In the genomic region with DNA sequence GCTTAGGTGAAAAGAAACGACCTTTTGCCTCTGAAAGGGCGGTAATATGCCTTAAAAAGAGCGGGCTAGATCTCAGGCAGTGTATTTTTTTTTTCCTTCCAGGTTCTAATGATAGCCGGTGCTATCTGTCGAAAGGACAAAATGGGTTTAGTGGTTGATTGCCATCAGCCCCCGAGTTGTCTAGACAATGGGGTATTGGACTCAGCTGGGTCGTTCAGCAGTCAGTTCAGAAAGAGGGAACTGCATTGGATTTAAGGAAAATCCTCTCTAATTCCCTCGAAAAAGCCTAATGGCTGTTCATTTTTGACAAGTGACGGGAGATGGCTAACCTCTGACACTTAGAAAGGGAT, we compare ENCODE assay signal across 8 cellular contexts. TPM values are rescaled to one million over a fixed set of nuclear protein-coding genes. Genes with fewer than 3 reads are reported as not detected.
DNase-seq lines count a peak whose midpoint lies in the region; TF ChIP-seq lines count a peak whose summit lies in the region.

No MANE protein-coding gene starts in this region.

- no peaks in the 10 kb centered on the region for H3K9me3 ChIP-seq in WERI-Rb-1 (ENCODE audit: severe bottlenecking)

- peak overlapping the region; percentile 89 for H3K27ac Mint-ChIP-seq in glutamatergic neuron (ENCODE audit: unreplicated experiment)

- TF ChIP-seq CTCF in WERI-Rb-1 (IDR thresholded peaks at IDR 0.05; ENCODE audit: low read depth, low read length) (no peak), glutamatergic neuron (IDR thresholded peaks at IDR 0.05; ENCODE audit: partially characterized antibody, unreplicated experiment) (no peak)

- peaks cover 8% of the 10 kb centered on the region for H3K9me3 Mint-ChIP-seq in glutamatergic neuron (ENCODE audit: unreplicated experiment)

- no peaks in the 10 kb centered on the region for H3K27me3 Mint-ChIP-seq in glutamatergic neuron (ENCODE audit: unreplicated experiment)

- H3K36me3 Mint-ChIP-seq in glutamatergic neuron (ENCODE audit: unreplicated experiment): no peaks in the 10 kb centered on the region

- H3K36me3 ChIP-seq in H7 (replicated peaks; ENCODE audit: control insufficient read depth, insufficient read depth, low read length) (peaks cover 8% of the 10 kb centered on the region), WERI-Rb-1 (peaks cover 35% of the 10 kb centered on the region)

- H3K4me3 ChIP-seq in H7 (ENCODE audit: insufficient read depth, low read depth, low read length) (peak overlapping the region; percentile 74), WERI-Rb-1 (ENCODE audit: low read depth, low read length) (peak overlapping the region; percentile 99), skin epidermis (peak overlapping the region; percentile 52 to 82 (median 75))

- H3K27me3 ChIP-seq in H7 (ENCODE audit: control insufficient read depth, insufficient read depth, low read length) (no peaks in the 10 kb centered on the region), WERI-Rb-1 (ENCODE audit: insufficient read depth, low read depth, severe bottlenecking) (no peaks in the 10 kb centered on the region)

- H3K27ac ChIP-seq in WERI-Rb-1 (peak overlapping the region; percentile 84), skin epidermis (peak overlapping the region; percentile 45 to 98 (median 91))

- H3K4me3 Mint-ChIP-seq in glutamatergic neuron (ENCODE audit: unreplicated experiment): peak overlapping the region; percentile 94

- no peak for DNase-seq in H7
- no peak for DNase-seq in WERI-Rb-1
- no peak for DNase-seq in glutamatergic neuron
- no peak for DNase-seq in stimulated activated naive CD4-positive, alpha-beta T cell (lab: John Stamatoyannopoulos, UW)
- no peak for DNase-seq in glomerular visceral epithelial cell (ENCODE audit: extremely low spot score)
- DNase-seq in DMS53 (lab: John Stamatoyannopoulos, UW): no peak
- DNase-seq in NCI-H69 (lab: John Stamatoyannopoulos, UW): no peak

- peaks cover 9% of the 10 kb centered on the region for H3K4me1 Mint-ChIP-seq in glutamatergic neuron (ENCODE audit: low read depth, unreplicated experiment)

RNA-seq across cellular contexts. Expression of a gene that starts 0.7 kb away (rescaled TPM):
- total RNA-seq in H7 (2014; rRNA removed; shearing (Covaris generic)): 58.4 and 65.6 TPM in 2 replicates
- total RNA-seq in glutamatergic neuron (ENCODE audit: unreplicated experiment): 41.6 TPM

RNA-seq across cellular contexts. Expression of a gene that starts 19.3 kb away (rescaled TPM):
- total RNA-seq in H7 (2014; rRNA removed; shearing (Covaris generic)): 40.6 and 44.4 TPM in 2 replicates
- total RNA-seq in glutamatergic neuron (ENCODE audit: unreplicated experiment): 213 TPM

RNA-seq across cellular contexts. Expression of a gene that starts 38.8 kb away (rescaled TPM):
- 567 and 667 TPM in 2 replicates for total RNA-seq in H7 (2014; rRNA removed; shearing (Covaris generic))
- total RNA-seq in glutamatergic neuron (ENCODE audit: unreplicated experiment): 315 TPM

RNA-seq across cellular contexts. Expression of a gene that starts 39.0 kb away (rescaled TPM):
- not detected in 2 replicates for total RNA-seq in H7 (2014; rRNA removed; shearing (Covaris generic))
- total RNA-seq in glutamatergic neuron (ENCODE audit: unreplicated experiment): not detected

RNA-seq across cellular contexts. Expression of a gene that starts 50.1 kb away (rescaled TPM):
- 31.1 and 38.8 TPM in 2 replicates for total RNA-seq in H7 (2014; rRNA removed; shearing (Covaris generic))
- total RNA-seq in glutamatergic neuron (ENCODE audit: unreplicated experiment): 87.9 TPM
